Comparison of ENCODE assay signal across 12 cellular contexts in genomic region chr16:1822801-1823200, GRCh38. TPM values are rescaled to one million over a fixed set of nuclear protein-coding genes. Genes with fewer than 3 reads are reported as not detected.
"Had no signal": no experiment of that assay in that cellular context is flagged by ENCODE, and none has a peak within 500 bp of the region (broad histone marks: within the 10 kb centered on the region; RNA-seq: fewer than 3 reads in every experiment).

No MANE protein-coding gene starts in this region.

- FAIRE-seq: H1, H54 had no signal

- H3K4me3 Mint-ChIP-seq: GM23338, H9, HFFc6 had no signal

- H3K36me3 ChIP-seq: HAP-1 had no signal

- H3K4me1 ChIP-seq: HAP-1 had no signal

- ATAC-seq: GM23338, HCT116 had no signal

- H3K27ac ChIP-seq: GM23248 had no signal

- H3K4me3 ChIP-seq: GM23248, GM23338, HAP-1 had no signal

- H3K9me3 ChIP-seq: HAP-1 had no signal

- H3K9me3 Mint-ChIP-seq: H9, HFFc6 had no signal

- H3K27ac Mint-ChIP-seq: GM23338, H9, HFFc6 had no signal

- DNase-seq: GM23248, GOT3, H7, H9, HCEC 1CT, HFFc6 had no signal

RNA-seq across cellular contexts. Expression of gene IGFALS, which starts 29.3 kb away (rescaled TPM):
- total RNA-seq: GM23248, GM23338, H1, H4, H7, H9, HFFc6 had no signal
